8 cellular contexts compared by ENCODE assay signal in the genomic region with DNA sequence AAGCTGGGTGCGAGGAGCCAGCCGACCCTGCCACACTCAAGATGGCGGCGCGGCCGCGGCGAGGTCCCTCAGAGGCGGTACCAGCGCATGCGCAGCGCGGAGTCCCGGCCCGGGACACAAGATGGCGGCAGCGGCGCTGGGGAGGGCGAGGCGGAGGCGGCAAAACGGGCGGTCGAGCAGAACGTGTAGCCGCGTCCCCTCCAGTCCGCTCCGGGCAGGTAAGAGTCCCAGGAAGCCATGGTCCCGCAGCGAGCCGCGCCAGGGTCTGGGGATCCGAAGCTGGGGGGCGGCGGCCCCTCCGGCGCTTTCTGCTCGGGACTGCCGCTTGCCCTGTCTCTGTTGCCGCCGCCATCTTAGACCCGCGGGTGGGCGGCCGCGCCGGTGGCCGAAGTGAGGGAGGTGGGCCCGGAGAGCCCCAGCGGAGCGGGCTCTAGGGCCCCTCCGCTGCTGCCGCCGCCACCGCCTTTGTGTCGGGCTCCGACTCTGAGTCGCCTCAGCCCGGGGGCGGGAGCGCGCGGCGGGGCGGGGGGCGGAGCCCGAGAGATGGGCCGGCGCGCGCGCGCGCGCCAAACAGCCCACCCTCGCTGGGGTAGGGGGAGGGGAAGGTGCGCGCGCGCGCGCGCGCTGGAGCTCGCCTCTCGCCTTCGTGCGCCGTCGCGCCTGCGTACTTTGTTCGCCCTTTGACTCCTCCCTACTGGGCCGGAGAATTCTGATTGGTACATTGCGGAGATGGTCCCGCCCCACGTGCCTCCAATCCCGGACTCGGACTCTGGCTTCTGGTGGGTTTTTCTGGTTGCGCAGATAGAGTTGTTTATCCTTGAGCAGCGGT. TPM values are rescaled to one million over a fixed set of nuclear protein-coding genes. Genes with fewer than 3 reads are reported as not detected.
A peak's percentile ranks its signal among the peaks of the same experiment; 100 is the strongest.
DNase-seq lines count a peak whose midpoint lies in the region; ATAC-seq and TF ChIP-seq lines count a peak whose summit lies in the region.

A gene (plus strand): TSS at position 97 of the 829 bp plus-strand sequence. CDS start 4,317 bp downstream, outside the sequence.

- H3K4me3 ChIP-seq in coronary artery: peak within 1 kb of the TSS; percentile 89

- CTCF ChIA-PET in activated CD4-positive, alpha-beta T cell treated with anti-CD3 and anti-CD28 coated beads, Interleukin-2, amount 10 ng/mL, durations not matched to agents 7 days and 5 days (lab: Charles Lee): interaction anchor here (0.7 to 3.2 kb wide), 9 partner anchors 9 to 397 kb away, joined by 3 to 14 read pairs (median 4); a partner anchor contains a TSS

- DNase-seq in C1 segment of cervical spinal cord (lab: John Stamatoyannopoulos, UW) (peak; percentile 80 to 98 (median 96)), NCI-H69 (lab: John Stamatoyannopoulos, UW) (peak; percentile 95), coronary artery (ENCODE audit: low spot score) (peak; percentile 98), left kidney (ENCODE audit: low read depth, low spot score) (peak; percentile 99)
- DNase-seq in activated CD4-positive, alpha-beta T cell treated with anti-CD3 and anti-CD28 coated beads, Interleukin-2, amount 10 ng/mL, durations not matched to agents 7 days and 5 days: peak; percentile 98
- DNase-seq in stimulated activated CD4-positive, alpha-beta T cell treated with anti-CD3 and anti-CD28 coated beads, Interleukin-1b, Interleukin-23, amount 100 ng/mL, for 48 hours: peak; percentile 98

- TF ChIP-seq CTCF in coronary artery (IDR thresholded peaks at IDR 0.05): no peak

- POLR2A ChIA-PET in activated CD4-positive, alpha-beta T cell treated with anti-CD3 and anti-CD28 coated beads, Interleukin-2, amount 10 ng/mL, durations not matched to agents 7 days and 5 days (lab: Charles Lee): interaction anchor here (0.8 to 1.0 kb wide), 2 partner anchors 12 to 15 kb away, joined by 4 to 5 read pairs; no protein-coding TSS in a partner anchor

- ATAC-seq in GM19372 (IDR thresholded peaks at IDR 0.05; ENCODE audit: low read depth, unreplicated experiment) (peak; percentile 84), HG03521 (IDR thresholded peaks at IDR 0.05; ENCODE audit: unreplicated experiment) (peak; percentile 78)

- peak within 1 kb of the TSS; percentile 93 for H3K4me3 Mint-ChIP-seq in activated CD4-positive, alpha-beta T cell treated with anti-CD3 and anti-CD28 coated beads, Interleukin-2, amount 10 ng/mL, durations not matched to agents 7 days and 5 days

- H3K27me3 Mint-ChIP-seq in activated CD4-positive, alpha-beta T cell treated with anti-CD3 and anti-CD28 coated beads, Interleukin-2, amount 10 ng/mL, durations not matched to agents 7 days and 5 days: no peaks in the 10 kb centered on the region

- peaks cover 36% of the 10 kb centered on the region for H3K4me1 Mint-ChIP-seq in activated CD4-positive, alpha-beta T cell treated with anti-CD3 and anti-CD28 coated beads, Interleukin-2, amount 10 ng/mL, durations not matched to agents 7 days and 5 days

- H3K36me3 Mint-ChIP-seq in activated CD4-positive, alpha-beta T cell treated with anti-CD3 and anti-CD28 coated beads, Interleukin-2, amount 10 ng/mL, durations not matched to agents 7 days and 5 days (ENCODE audit: low read depth): peaks cover 23% of the 10 kb centered on the region

- H3K27ac ChIP-seq in coronary artery: peak within 1 kb of the TSS; percentile 98 to 100

- peak within 1 kb of the TSS; percentile 97 for H3K27ac Mint-ChIP-seq in activated CD4-positive, alpha-beta T cell treated with anti-CD3 and anti-CD28 coated beads, Interleukin-2, amount 10 ng/mL, durations not matched to agents 7 days and 5 days

- H3K9me3 Mint-ChIP-seq in activated CD4-positive, alpha-beta T cell treated with anti-CD3 and anti-CD28 coated beads, Interleukin-2, amount 10 ng/mL, durations not matched to agents 7 days and 5 days: no peaks in the 10 kb centered on the region

RNA-seq across cellular contexts. Expression of the gene that starts here (rescaled TPM):
- total RNA-seq in activated CD4-positive, alpha-beta T cell treated with anti-CD3 and anti-CD28 coated beads, Interleukin-2, amount 10 ng/mL, durations not matched to agents 7 days and 5 days: 10 to 100 TPM; 44.0 to 44.6 TPM

Comparison
In these comparisons a context has a peak if more than half of its experiments do, and no peak if none do; other contexts are left out.
1. Peak in every context shown above with its lines: DNase-seq, ATAC-seq, H3K4me3 ChIP-seq and H3K27ac ChIP-seq.